8 cellular contexts compared by ENCODE assay signal in the genomic region with DNA sequence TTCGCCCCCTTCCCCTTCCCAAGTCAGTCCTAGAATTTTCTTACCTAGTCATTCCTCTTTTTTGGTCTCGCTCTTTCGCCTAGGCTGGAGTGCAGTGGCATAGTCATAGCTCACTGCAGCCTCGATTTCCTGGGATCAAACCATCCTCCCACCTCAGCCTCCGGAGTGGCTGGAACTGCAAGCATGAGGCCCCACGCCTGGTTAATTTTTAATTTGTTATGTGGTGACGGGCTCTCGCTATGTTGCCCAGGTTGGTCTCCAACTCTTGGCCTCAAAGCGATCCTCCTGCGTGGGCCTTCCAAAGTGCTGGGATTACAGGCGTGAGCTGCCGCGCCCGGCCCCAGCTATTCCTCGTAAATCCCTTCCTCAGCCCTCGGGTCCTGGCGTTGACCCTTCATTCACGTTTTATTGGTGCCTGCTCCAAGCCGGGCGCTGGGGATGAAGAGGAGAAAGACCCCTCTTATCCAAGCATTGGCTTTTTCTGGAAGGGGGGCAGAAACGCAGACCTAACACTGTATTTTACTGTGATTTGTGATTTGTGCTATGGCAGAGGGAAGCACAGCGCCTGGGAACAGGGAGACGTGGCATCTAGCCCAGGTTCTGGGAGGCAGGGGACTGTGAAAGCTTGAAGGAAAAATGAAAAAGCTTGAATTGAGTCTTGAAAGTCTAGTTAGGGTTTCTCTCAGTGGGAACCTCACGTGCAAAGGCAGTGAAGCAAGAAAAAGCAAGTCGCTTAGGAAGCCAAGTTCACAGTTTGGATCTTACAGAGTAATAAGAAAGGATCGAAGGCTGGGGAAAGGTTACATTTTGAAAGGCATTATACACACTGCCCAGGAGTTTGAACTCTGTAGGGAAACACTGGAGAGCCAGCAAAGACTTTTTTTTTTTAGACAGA. TPM values are rescaled to one million over a fixed set of nuclear protein-coding genes. Genes with fewer than 3 reads are reported as not detected.
DNase-seq lines count a peak whose midpoint lies in the region; ATAC-seq and TF ChIP-seq lines count a peak whose summit lies in the region.

No MANE protein-coding gene starts in this region.

- ATAC-seq in naive thymus-derived CD8-positive, alpha-beta T cell, result peak; percentile 6 to 7

- POLR2A ChIA-PET in naive thymus-derived CD8-positive, alpha-beta T cell (lab: Charles Lee), result interaction anchor here (0.6 to 3.1 kb wide), 13 partner anchors 8 to 790 kb away, joined by 3 to 59 read pairs (median 3); a partner anchor contains a TSS

- H3K4me1 Mint-ChIP-seq in activated T-cell treated with anti-CD3 and anti-CD28 coated beads, Interleukin-2, amount 50 U/mL, for 24 hours (ENCODE audit: low read depth), result peaks cover 36% of the 10 kb centered on the region
- peaks cover 25 to 53% (median 40%) of the 10 kb centered on the region in 4 donors for H3K4me1 Mint-ChIP-seq in naive thymus-derived CD8-positive, alpha-beta T cell

- peak overlapping the region; percentile 91 for H3K27ac Mint-ChIP-seq in activated T-cell treated with anti-CD3 and anti-CD28 coated beads, Interleukin-2, amount 50 U/mL, for 24 hours
- H3K27ac Mint-ChIP-seq in naive thymus-derived CD8-positive, alpha-beta T cell, result peak overlapping the region; percentile 93 to 98 (median 96)

- no peaks in the 10 kb centered on the region for H3K9me3 Mint-ChIP-seq in activated T-cell treated with anti-CD3 and anti-CD28 coated beads, Interleukin-2, amount 50 U/mL, for 24 hours
- no peaks in the 10 kb centered on the region for H3K9me3 Mint-ChIP-seq in naive thymus-derived CD8-positive, alpha-beta T cell

- no peak for DNase-seq in activated T-cell treated with anti-CD3 and anti-CD28 coated beads, Interleukin-2, amount 50 U/mL, for 24 hours
- DNase-seq in activated T-cell treated with anti-CD3 and anti-CD28 coated beads, Interleukin-2, amount 50 U/mL, for 1 hour, result no peak
- DNase-seq in coronary artery (ENCODE audit: low spot score), result no peak
- DNase-seq in naive thymus-derived CD8-positive, alpha-beta T cell, result no peak
- DNase-seq in stimulated activated CD4-positive, alpha-beta T cell treated with anti-CD3 and anti-CD28 coated beads, Interleukin-4, amount 100 ng/mL, for 4 hours, result no peak
- no peak for DNase-seq in NCI-H2029 (lab: John Stamatoyannopoulos, UW)
- no peak for DNase-seq in activated CD4-positive, alpha-beta T cell treated with anti-CD3 and anti-CD28 coated beads, Interleukin-2, amount 50 U/mL, for 1 hour

- H3K36me3 Mint-ChIP-seq in activated T-cell treated with anti-CD3 and anti-CD28 coated beads, Interleukin-2, amount 50 U/mL, for 24 hours (ENCODE audit: low read depth), result peaks cover 63% of the 10 kb centered on the region
- peaks cover 0 to 35% (median 4%) of the 10 kb centered on the region in 3 donors for H3K36me3 Mint-ChIP-seq in naive thymus-derived CD8-positive, alpha-beta T cell

- TF ChIP-seq CTCF in coronary artery (IDR thresholded peaks at IDR 0.05), result no peak

- peak overlapping the region; percentile 93 for H3K4me3 ChIP-seq in coronary artery

- no peaks in the 10 kb centered on the region for H3K27me3 Mint-ChIP-seq in activated T-cell treated with anti-CD3 and anti-CD28 coated beads, Interleukin-2, amount 50 U/mL, for 24 hours
- no peaks in the 10 kb centered on the region for H3K27me3 Mint-ChIP-seq in naive thymus-derived CD8-positive, alpha-beta T cell

- peak overlapping the region; percentile 62 for H3K27ac ChIP-seq in KOPT-K1 (ENCODE audit: low read depth, low read length, poor library complexity, severe bottlenecking)
- H3K27ac ChIP-seq in coronary artery, result peak overlapping the region; percentile 81 to 97

- peaks cover 11% of the 10 kb centered on the region; the same call in 1 of the 2 replicates for H3K36me3 ChIP-seq in KOPT-K1 (ENCODE audit: insufficient read depth, low read length)

- H3K9me3 ChIP-seq in KOPT-K1 (ENCODE audit: insufficient read depth, low read length, poor library complexity, severe bottlenecking), result no peaks in the 10 kb centered on the region

- H3K4me3 Mint-ChIP-seq in activated T-cell treated with anti-CD3 and anti-CD28 coated beads, Interleukin-2, amount 50 U/mL, for 24 hours, result peak overlapping the region; percentile 94
- peak overlapping the region; percentile 93 to 98 (median 96) for H3K4me3 Mint-ChIP-seq in naive thymus-derived CD8-positive, alpha-beta T cell

RNA-seq across cellular contexts. Expression of a gene that starts 0.5 kb away (rescaled TPM):
- total RNA-seq in naive thymus-derived CD8-positive, alpha-beta T cell, result 10 to 100 TPM; 31.2 to 33.9 TPM
- polyA plus RNA-seq in naive thymus-derived CD8-positive, alpha-beta T cell, result 10 to 100 TPM; 50.9 to 66.4 (median 57.4) TPM

RNA-seq across cellular contexts. Expression of a gene that starts 1.1 kb away (rescaled TPM):
- 10 to 100 TPM; 34.0 to 34.1 TPM for total RNA-seq in naive thymus-derived CD8-positive, alpha-beta T cell
- polyA plus RNA-seq in naive thymus-derived CD8-positive, alpha-beta T cell, result 10 to 100 TPM in 2 of 3 donors, 1 to 10 TPM in 1; 8.4 to 12.4 (median 11.1) TPM

RNA-seq across cellular contexts. Expression of a gene that starts 17.6 kb away (rescaled TPM):
- total RNA-seq in naive thymus-derived CD8-positive, alpha-beta T cell, result not detected
- not detected for polyA plus RNA-seq in naive thymus-derived CD8-positive, alpha-beta T cell

RNA-seq across cellular contexts. Expression of a gene that starts 19.1 kb away (rescaled TPM):
- 10 to 100 TPM; 52.3 to 52.7 TPM for total RNA-seq in naive thymus-derived CD8-positive, alpha-beta T cell
- 1 to 10 TPM in 1 of 3 donors, under 1 TPM in 2; 0.21 to 3.2 (median 0.26) TPM for polyA plus RNA-seq in naive thymus-derived CD8-positive, alpha-beta T cell

RNA-seq across cellular contexts. Expression of a gene that starts 26.4 kb away (rescaled TPM):
- total RNA-seq in naive thymus-derived CD8-positive, alpha-beta T cell, result 100 to 1,000 TPM; 118 to 124 TPM
- polyA plus RNA-seq in naive thymus-derived CD8-positive, alpha-beta T cell, result 100 to 1,000 TPM; 225 to 235 (median 228) TPM
